8 cellular contexts compared by ENCODE assay signal in the genomic region with DNA sequence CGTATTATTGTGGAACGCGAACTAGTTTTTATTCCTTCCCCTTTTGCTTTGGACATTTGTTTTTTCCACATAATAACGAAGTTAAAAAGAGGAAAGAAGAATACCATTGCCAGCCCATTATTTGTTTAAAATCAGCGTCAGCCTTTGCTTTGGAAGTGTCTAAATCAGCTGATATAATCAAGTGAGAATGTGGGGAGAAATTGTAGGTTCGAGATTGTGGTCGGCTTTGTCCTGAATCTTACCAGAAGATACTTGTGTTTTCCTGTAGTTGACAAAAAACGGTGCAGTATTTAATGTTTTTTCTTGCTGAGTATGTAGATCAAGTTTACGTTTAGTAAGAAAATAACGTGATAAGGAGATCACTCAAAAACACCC. TPM values are rescaled to one million over a fixed set of nuclear protein-coding genes. Genes with fewer than 3 reads are reported as not detected.
DNase-seq lines count a peak whose midpoint lies in the region; ATAC-seq and TF ChIP-seq lines count a peak whose summit lies in the region.

No MANE protein-coding gene starts in this region.

- H3K27me3 Mint-ChIP-seq in CD4-positive, alpha-beta memory T cell, result no peaks in the 10 kb centered on the region
- H3K27me3 Mint-ChIP-seq in activated naive CD8-positive, alpha-beta T cell treated with anti-CD3 and anti-CD28 coated beads for 36 hours, result no peaks in the 10 kb centered on the region

- H3K27me3 ChIP-seq in CD4-positive, alpha-beta memory T cell (ENCODE audit: insufficient read depth, low read length), result no peaks in the 10 kb centered on the region
- H3K27me3 ChIP-seq in HUES64 (ENCODE audit: insufficient read depth, low read length) (no peaks in the 10 kb centered on the region), smooth muscle cell (ENCODE audit: low read depth) (no peaks in the 10 kb centered on the region)

- H3K4me3 Mint-ChIP-seq in CD4-positive, alpha-beta memory T cell, result peak overlapping the region; percentile 89 to 98 (median 96)
- peak overlapping the region; percentile 94 for H3K4me3 Mint-ChIP-seq in activated naive CD8-positive, alpha-beta T cell treated with anti-CD3 and anti-CD28 coated beads for 36 hours

- ATAC-seq in HG02678 (IDR thresholded peaks at IDR 0.05; ENCODE audit: unreplicated experiment) (no peak), GM21360 (IDR thresholded peaks at IDR 0.05; ENCODE audit: unreplicated experiment) (no peak)

- peaks cover 6 to 12% of the 10 kb centered on the region in 2 donors for H3K36me3 Mint-ChIP-seq in CD4-positive, alpha-beta memory T cell
- peaks cover 27% of the 10 kb centered on the region for H3K36me3 Mint-ChIP-seq in activated naive CD8-positive, alpha-beta T cell treated with anti-CD3 and anti-CD28 coated beads for 36 hours

- TF ChIP-seq CTCF in smooth muscle cell (IDR thresholded peaks at IDR 0.05; ENCODE audit: borderline replicate concordance, insufficient read depth, poor library complexity, severe bottlenecking), result no peak

- H3F3A ChIP-seq in smooth muscle cell (ENCODE audit: low read depth), result peaks cover 4% of the 10 kb centered on the region

- intact Hi-C loops in CD4-positive, alpha-beta memory T cell (cut with micrococcal nuclease), result loop anchor here (1.0 to 5.0 kb wide), 7 partner anchors 147 to 1395 kb away; a partner anchor contains a TSS

- no peaks in the 10 kb centered on the region for H3K9me3 Mint-ChIP-seq in CD4-positive, alpha-beta memory T cell
- H3K9me3 Mint-ChIP-seq in activated naive CD8-positive, alpha-beta T cell treated with anti-CD3 and anti-CD28 coated beads for 36 hours, result no peaks in the 10 kb centered on the region

- CTCF ChIA-PET in CD4-positive, alpha-beta memory T cell (lab: Charles Lee; ENCODE audit: partially characterized antibody), result interaction anchor here (3.3 kb wide), 1 partner anchor 45 kb away, joined by 12 read pairs; no protein-coding TSS in a partner anchor

- H3K4me3 ChIP-seq in CD4-positive, alpha-beta memory T cell (ENCODE audit: low read length in 2 of 2), result peak overlapping the region; percentile 71 to 88
- H3K4me3 ChIP-seq in HUES64 (ENCODE audit: low read length) (peak overlapping the region; percentile 87), iPS-11a (ENCODE audit: low read depth, low read length) (peak overlapping the region; percentile 81), smooth muscle cell (peak overlapping the region; percentile 77)

- peak overlapping the region; percentile 88 for H3K4me2 ChIP-seq in smooth muscle cell

- peak in 4 of 5 donors; percentile 21 to 42 (median 31) for DNase-seq in CD4-positive, alpha-beta memory T cell
- no peak for DNase-seq in activated naive CD8-positive, alpha-beta T cell treated with anti-CD3 and anti-CD28 coated beads for 36 hours
- DNase-seq in smooth muscle cell (lab: John Stamatoyannopoulos, UW; ENCODE audit: unreplicated experiment) (no peak), C1 segment of cervical spinal cord (lab: John Stamatoyannopoulos, UW) (no peak)

- H3K27ac ChIP-seq in CD4-positive, alpha-beta memory T cell (ENCODE audit: low read depth, low read length), result peak overlapping the region; percentile 95
- H3K27ac ChIP-seq in HUES64 (ENCODE audit: low read depth, low read length) (peak overlapping the region; percentile 99), smooth muscle cell (ENCODE audit: low read depth) (peak overlapping the region; percentile 98)

- peaks cover 18 to 43% (median 28%) of the 10 kb centered on the region in 4 donors for H3K4me1 Mint-ChIP-seq in CD4-positive, alpha-beta memory T cell
- peaks cover 15% of the 10 kb centered on the region for H3K4me1 Mint-ChIP-seq in activated naive CD8-positive, alpha-beta T cell treated with anti-CD3 and anti-CD28 coated beads for 36 hours

- H3K9me3 ChIP-seq in CD4-positive, alpha-beta memory T cell (ENCODE audit: control insufficient read depth in 1 of 2, low read length in 2 of 2), result no peaks in the 10 kb centered on the region
- no peaks in the 10 kb centered on the region for H3K9me3 ChIP-seq in HUES64 (ENCODE audit: insufficient read depth, low read depth, low read length)
- no peaks in the 10 kb centered on the region for H3K9me3 ChIP-seq in smooth muscle cell (replicated peaks; ENCODE audit: low read depth)

- H3K79me2 ChIP-seq in smooth muscle cell (ENCODE audit: low read depth), result peaks cover 60% of the 10 kb centered on the region

- WGBS in HUES64, result 23% methylated on average over 6 of the region's 10 CpGs
- 2% methylated on average over 10 of the region's 10 CpGs for WGBS in smooth muscle cell (ENCODE audit: low lambda C conversion rate)

- peaks cover 28% of the 10 kb centered on the region for H4K20me1 ChIP-seq in smooth muscle cell (ENCODE audit: low read depth)

- H2AFZ ChIP-seq in smooth muscle cell (ENCODE audit: low read depth), result no peak overlapping the region

- H3K27ac Mint-ChIP-seq in CD4-positive, alpha-beta memory T cell, result peak overlapping the region; percentile 92 to 98 (median 95)
- H3K27ac Mint-ChIP-seq in activated naive CD8-positive, alpha-beta T cell treated with anti-CD3 and anti-CD28 coated beads for 36 hours, result peak overlapping the region; percentile 91

- POLR2A ChIA-PET in CD4-positive, alpha-beta memory T cell (lab: Charles Lee; ENCODE audit: partially characterized antibody), result interaction anchor here (0.7 to 4.2 kb wide), 27 partner anchors 7 to 1347 kb away, joined by 3 to 70 read pairs (median 8); a partner anchor contains a TSS

- H3K4me1 ChIP-seq in CD4-positive, alpha-beta memory T cell (ENCODE audit: insufficient read depth, low read length), result peaks cover 33% of the 10 kb centered on the region
- no peaks in the 10 kb centered on the region for H3K4me1 ChIP-seq in HUES64 (ENCODE audit: insufficient read depth, low read length)
- peaks cover 8% of the 10 kb centered on the region for H3K4me1 ChIP-seq in smooth muscle cell (ENCODE audit: low read depth)

- H3K36me3 ChIP-seq in CD4-positive, alpha-beta memory T cell (ENCODE audit: insufficient read depth, low read length), result no peaks in the 10 kb centered on the region
- H3K36me3 ChIP-seq in HUES64 (ENCODE audit: insufficient read depth, low read length), result no peaks in the 10 kb centered on the region
- H3K36me3 ChIP-seq in smooth muscle cell (ENCODE audit: low read depth), result no peaks in the 10 kb centered on the region

- peak overlapping the region; percentile 98 for H3K9ac ChIP-seq in HUES64 (ENCODE audit: low read depth, low read length)
- peak overlapping the region; percentile 96 for H3K9ac ChIP-seq in smooth muscle cell (ENCODE audit: low read depth)

RNA-seq across cellular contexts. Expression of a gene that starts 0.9 kb away (rescaled TPM):
- total RNA-seq in CD4-positive, alpha-beta memory T cell, result 10 to 100 TPM; 50.5 to 51.1 TPM
- polyA plus RNA-seq in CD4-positive, alpha-beta memory T cell, result 10 to 100 TPM; 41.7 to 54.6 TPM
- 28.6 TPM for polyA plus RNA-seq in HUES64 (2013, experiment 1 of 2)
- 31.4 TPM for polyA plus RNA-seq in HUES64 (2013, experiment 2 of 2)
- 10 to 100 TPM; 26.5 to 26.8 TPM for total RNA-seq in activated naive CD8-positive, alpha-beta T cell treated with anti-CD3 and anti-CD28 coated beads for 36 hours
- total RNA-seq in smooth muscle cell, result 48.6 and 52.4 TPM in 2 replicates
- polyA plus RNA-seq in smooth muscle cell, result 30.9 and 35.1 TPM in 2 replicates

Comparison
In these comparisons a context has a peak if more than half of its experiments do, and no peak if none do; other contexts are left out.
1. DNase-seq: peak in CD4-positive, alpha-beta memory T cell (4 of 5); none in activated naive CD8-positive, alpha-beta T cell treated with anti-CD3 and anti-CD28 coated beads for 36 hours (single experiment), smooth muscle cell (single experiment) and C1 segment of cervical spinal cord (0 of 14).
2. Peak in every context shown above with its lines, with median percentiles within 50 percentile points of each other: H3K27ac ChIP-seq and H3K4me3 ChIP-seq.